In genomic region chr1:23551849-23552248, GRCh38 we compare ENCODE assay signal across 2 cellular contexts.
TF ChIP-seq lines count a peak whose summit lies in the region.

No MANE protein-coding gene starts in this region.

TF ChIP-seq in A549, 52 proteins besides CTCF, POLR2A, EP300 and RAD21:
- TF ChIP-seq JUNB (IDR thresholded peaks at IDR 0.05), result no peak
- no peak for TF ChIP-seq NPAS2 (CRISPR knock-in tag; IDR thresholded peaks at IDR 0.05; ENCODE audit: borderline replicate concordance)
- TF ChIP-seq ZFP36 (IDR thresholded peaks at IDR 0.05; ENCODE audit: borderline replicate concordance, partially characterized antibody), result no peak
- TF ChIP-seq HOXB5 (CRISPR knock-in tag; IDR thresholded peaks at IDR 0.05), result no peak
- no peak for TF ChIP-seq ZC3H11A (IDR thresholded peaks at IDR 0.05)

TF ChIP-seq in IMR-90, 13 proteins besides CTCF, POLR2A, EP300 and RAD21:
- TF ChIP-seq USF2 (IDR thresholded peaks at IDR 0.05; ENCODE audit: low read depth, low read length), result no peak
- no peak for TF ChIP-seq NFE2L2 (IDR thresholded peaks at IDR 0.05; ENCODE audit: low read depth, low read length)
- TF ChIP-seq MAZ (IDR thresholded peaks at IDR 0.05; ENCODE audit: borderline replicate concordance, low read depth, low read length), result no peak
- TF ChIP-seq RFX5 (IDR thresholded peaks at IDR 0.05; ENCODE audit: low read depth, low read length), result no peak
- no peak for TF ChIP-seq MXI1 (IDR thresholded peaks at IDR 0.05; ENCODE audit: borderline replicate concordance, low read depth, low read length)
- TF ChIP-seq SMC3 (IDR thresholded peaks at IDR 0.05; ENCODE audit: low read depth, low read length), result no peak
- TF ChIP-seq CEBPB (IDR thresholded peaks at IDR 0.05; ENCODE audit: low read depth, low read length), result no peak
- TF ChIP-seq ELK1 (IDR thresholded peaks at IDR 0.05; ENCODE audit: borderline replicate concordance, low read depth, low read length), result no peak
- no peak for TF ChIP-seq CHD1 (IDR thresholded peaks at IDR 0.05; ENCODE audit: low read depth, low read length)
- no peak for TF ChIP-seq MAFK (IDR thresholded peaks at IDR 0.05; ENCODE audit: low read depth, low read length)
- TF ChIP-seq BHLHE40 (IDR thresholded peaks at IDR 0.05; ENCODE audit: low read depth, low read length), result no peak
- no peak for TF ChIP-seq RCOR1 (IDR thresholded peaks at IDR 0.05; ENCODE audit: insufficient replicate concordance, low read length)
- no peak for TF ChIP-seq FOS (IDR thresholded peaks at IDR 0.05; ENCODE audit: low read depth, low read length)
